ENCODE assay signal across 1 cellular context in the genomic region with DNA sequence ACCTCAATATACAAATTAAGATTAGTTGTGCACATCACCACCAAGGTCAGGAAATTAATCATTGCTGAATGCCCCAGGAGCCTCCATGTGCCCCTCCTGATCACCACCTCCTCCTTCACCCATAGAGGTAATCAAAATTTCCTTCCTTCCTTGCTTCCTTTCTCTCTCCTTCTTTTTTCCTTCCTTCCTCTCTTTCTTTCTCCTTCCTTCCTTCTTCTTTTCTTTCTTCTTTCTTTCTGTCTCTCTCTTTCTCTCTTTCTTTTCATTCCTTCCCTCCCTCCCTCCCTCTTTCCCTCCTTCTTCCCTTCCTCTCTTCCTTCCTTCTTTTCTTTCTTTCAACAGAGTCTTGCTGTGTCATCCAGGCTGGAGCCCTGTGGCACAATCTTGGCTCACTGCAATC.
TF ChIP-seq lines count a peak whose summit lies in the region.

No MANE protein-coding gene starts in this region.

TF ChIP-seq in K562, 482 proteins besides CTCF, POLR2A, EP300 and RAD21 (continued from another document):
- TF ChIP-seq, protein P1, sequence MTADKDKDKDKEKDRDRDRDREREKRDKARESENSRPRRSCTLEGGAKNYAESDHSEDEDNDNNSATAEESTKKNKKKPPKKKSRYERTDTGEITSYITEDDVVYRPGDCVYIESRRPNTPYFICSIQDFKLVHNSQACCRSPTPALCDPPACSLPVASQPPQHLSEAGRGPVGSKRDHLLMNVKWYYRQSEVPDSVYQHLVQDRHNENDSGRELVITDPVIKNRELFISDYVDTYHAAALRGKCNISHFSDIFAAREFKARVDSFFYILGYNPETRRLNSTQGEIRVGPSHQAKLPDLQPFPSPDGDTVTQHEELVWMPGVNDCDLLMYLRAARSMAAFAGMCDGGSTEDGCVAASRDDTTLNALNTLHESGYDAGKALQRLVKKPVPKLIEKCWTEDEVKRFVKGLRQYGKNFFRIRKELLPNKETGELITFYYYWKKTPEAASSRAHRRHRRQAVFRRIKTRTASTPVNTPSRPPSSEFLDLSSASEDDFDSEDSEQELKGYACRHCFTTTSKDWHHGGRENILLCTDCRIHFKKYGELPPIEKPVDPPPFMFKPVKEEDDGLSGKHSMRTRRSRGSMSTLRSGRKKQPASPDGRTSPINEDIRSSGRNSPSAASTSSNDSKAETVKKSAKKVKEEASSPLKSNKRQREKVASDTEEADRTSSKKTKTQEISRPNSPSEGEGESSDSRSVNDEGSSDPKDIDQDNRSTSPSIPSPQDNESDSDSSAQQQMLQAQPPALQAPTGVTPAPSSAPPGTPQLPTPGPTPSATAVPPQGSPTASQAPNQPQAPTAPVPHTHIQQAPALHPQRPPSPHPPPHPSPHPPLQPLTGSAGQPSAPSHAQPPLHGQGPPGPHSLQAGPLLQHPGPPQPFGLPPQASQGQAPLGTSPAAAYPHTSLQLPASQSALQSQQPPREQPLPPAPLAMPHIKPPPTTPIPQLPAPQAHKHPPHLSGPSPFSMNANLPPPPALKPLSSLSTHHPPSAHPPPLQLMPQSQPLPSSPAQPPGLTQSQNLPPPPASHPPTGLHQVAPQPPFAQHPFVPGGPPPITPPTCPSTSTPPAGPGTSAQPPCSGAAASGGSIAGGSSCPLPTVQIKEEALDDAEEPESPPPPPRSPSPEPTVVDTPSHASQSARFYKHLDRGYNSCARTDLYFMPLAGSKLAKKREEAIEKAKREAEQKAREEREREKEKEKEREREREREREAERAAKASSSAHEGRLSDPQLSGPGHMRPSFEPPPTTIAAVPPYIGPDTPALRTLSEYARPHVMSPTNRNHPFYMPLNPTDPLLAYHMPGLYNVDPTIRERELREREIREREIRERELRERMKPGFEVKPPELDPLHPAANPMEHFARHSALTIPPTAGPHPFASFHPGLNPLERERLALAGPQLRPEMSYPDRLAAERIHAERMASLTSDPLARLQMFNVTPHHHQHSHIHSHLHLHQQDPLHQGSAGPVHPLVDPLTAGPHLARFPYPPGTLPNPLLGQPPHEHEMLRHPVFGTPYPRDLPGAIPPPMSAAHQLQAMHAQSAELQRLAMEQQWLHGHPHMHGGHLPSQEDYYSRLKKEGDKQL (CRISPR knock-in tag; IDR thresholded peaks at IDR 0.05; ENCODE audit: borderline replicate concordance) = no peak
- TF ChIP-seq HMG20A (CRISPR knock-in tag; conservative IDR thresholded peaks at IDR 0.05) = no peak
